1 cellular context compared by ENCODE assay signal in genomic region chr1:228034954-228035837, GRCh38.
TF ChIP-seq lines count a peak whose summit lies in the region.

No MANE protein-coding gene starts in this region.

TF ChIP-seq in GM12878, 131 proteins besides CTCF, POLR2A, EP300 and RAD21:
- TF ChIP-seq MEF2B (IDR thresholded peaks at IDR 0.05; ENCODE audit: partially characterized antibody, poor library complexity, severe bottlenecking): peak; percentile 73
- 0 out of 2 replicates have a peak, but pooled peaks have one; percentile 7 for TF ChIP-seq GATAD2B (conservative IDR thresholded peaks at IDR 0.05; ENCODE audit: low read depth)
- TF ChIP-seq YY1 (IDR thresholded peaks at IDR 0.05; ENCODE audit: low read depth, low read length): no peak
- TF ChIP-seq NR2F1 (conservative IDR thresholded peaks at IDR 0.05): peak; percentile 72
- peak; percentile 77; the same call in 1 of the 2 replicates for TF ChIP-seq SMARCA5 (IDR thresholded peaks at IDR 0.05)
- TF ChIP-seq MXI1 (IDR thresholded peaks at IDR 0.05; ENCODE audit: low read depth, low read length): no peak
- 0 out of 2 replicates have a peak, but pooled peaks have one; percentile 35 for TF ChIP-seq NFXL1 (IDR thresholded peaks at IDR 0.05; ENCODE audit: borderline replicate concordance)
TF ChIP-seq in GM12878: peak in this region for 5.
